Comparison of ENCODE assay signal across 8 cellular contexts in the genomic region with DNA sequence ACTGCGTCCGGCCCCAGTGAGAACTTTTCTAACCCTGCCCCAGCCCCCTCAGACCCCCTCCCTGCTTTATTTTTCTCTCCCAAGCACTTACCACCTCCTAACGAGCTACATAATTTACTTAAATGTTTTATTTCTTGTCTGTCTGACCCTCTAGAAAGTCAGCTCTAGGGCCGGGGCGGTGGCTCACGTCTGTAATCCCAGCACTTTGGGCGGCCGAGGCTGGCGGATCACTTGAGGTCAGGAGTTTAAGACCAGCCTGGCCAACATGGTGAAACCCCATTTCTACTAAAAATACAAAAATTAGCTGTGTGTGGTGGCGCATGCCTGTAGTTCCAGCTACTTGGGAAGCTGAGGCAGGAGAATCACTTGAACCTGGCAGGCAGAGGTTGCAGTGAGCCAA.
A peak's percentile ranks its signal among the peaks of the same experiment; 100 is the strongest.
DNase-seq lines count a peak whose midpoint lies in the region; ATAC-seq and TF ChIP-seq lines count a peak whose summit lies in the region.
"Not testable (repeated sequence)": the region's sequence is repeated elsewhere in the genome, so short reads cannot be mapped to it uniquely, and the experiment has no call there.

No MANE protein-coding gene starts in this region.

- WGBS in esophagus muscularis mucosa: 93% methylated on average over 10 of the region's 10 CpGs
- WGBS in trophoblast cell (ENCODE audit: extremely low coverage, insufficient coverage, insufficient read length): no CpG with 5 or more reads among the region's 10 CpGs
- 78 to 95% methylated on average over 6 to 10 of the region's 10 CpGs for WGBS in transverse colon (ENCODE audit: low coverage in 1 of 2), 2 donors

- not testable (repeated sequence) for H3K79me1 ChIP-seq in trophoblast cell (ENCODE audit: low read length)

- H3F3A ChIP-seq in Loucy (ENCODE audit: low read depth): not testable (repeated sequence)

- H2BK120ac ChIP-seq in trophoblast cell (ENCODE audit: insufficient read depth, low read length, poor library complexity): not testable (repeated sequence)

- H3K4me3 ChIP-seq in BLaER1 treated with 17β-estradiol and CSF1 and Interleukin-3, amounts not matched to agents 10 nM and 100 nM; Loucy (ENCODE audit: low read length, poor library complexity, severe bottlenecking); esophagus muscularis mucosa; trophoblast cell (ENCODE audit: low read depth, low read length); transverse colon: not testable (repeated sequence)

- not testable (repeated sequence) for H3K14ac ChIP-seq in trophoblast cell (ENCODE audit: low read length)

- POLR2A ChIA-PET in MCF 10A (lab: Yijun Ruan, JAX): not testable (repeated sequence)

- not testable (repeated sequence) for H3K23ac ChIP-seq in trophoblast cell (ENCODE audit: low read length)

- H4K91ac ChIP-seq in trophoblast cell (ENCODE audit: low read depth, low read length): not testable (repeated sequence)

- intact Hi-C loops in MCF 10A (cut with micrococcal nuclease); esophagus muscularis mucosa (cut with DNase I); transverse colon (cut with DNase I; ENCODE audit: low total_unique reads): not testable (repeated sequence)

- not testable (repeated sequence) for H2BK5ac ChIP-seq in trophoblast cell (ENCODE audit: low read depth, low read length, poor library complexity)

- not testable (repeated sequence) for H2AK5ac ChIP-seq in trophoblast cell (ENCODE audit: low read length)

- not testable (repeated sequence) for H4K8ac ChIP-seq in trophoblast cell (ENCODE audit: low read depth, low read length)

- CTCF ChIA-PET in MCF 10A (lab: Yijun Ruan, JAX): interaction anchor here (0.6 to 1.5 kb wide), 2 partner anchors 9 to 57 kb away, joined by 4 read pairs; no protein-coding TSS in a partner anchor

- H3K9me3 Mint-ChIP-seq in MCF 10A (ENCODE audit: unreplicated experiment); memory B cell; stimulated activated naive B cell treated with anti-CD40 and anti-IgM and Interleukin-4, amounts not matched to agents 10 μg/mL and 1 μg/mL and 100 μg/mL, for 72 hours: not testable (repeated sequence)

- H3K4me1 Mint-ChIP-seq in MCF 10A (ENCODE audit: insufficient read depth, unreplicated experiment) (peaks cover 43% of the 10 kb centered on the region), memory B cell (peaks cover 45% of the 10 kb centered on the region)
- H3K4me1 Mint-ChIP-seq in stimulated activated naive B cell treated with anti-CD40 and anti-IgM and Interleukin-4, amounts not matched to agents 10 μg/mL and 1 μg/mL and 100 μg/mL, for 72 hours: peaks cover 54 to 91% of the 10 kb centered on the region in 2 donors

- H3K36me3 Mint-ChIP-seq in MCF 10A (ENCODE audit: insufficient read depth, unreplicated experiment): peaks cover 12% of the 10 kb centered on the region
- not testable (repeated sequence) for H3K36me3 Mint-ChIP-seq in memory B cell; stimulated activated naive B cell treated with anti-CD40 and anti-IgM and Interleukin-4, amounts not matched to agents 10 μg/mL and 1 μg/mL and 100 μg/mL, for 72 hours

- peak overlapping the region; percentile 27 for H3K4ac ChIP-seq in trophoblast cell (ENCODE audit: low read depth, low read length)

- not testable (repeated sequence) for H3K4me3 Mint-ChIP-seq in MCF 10A (ENCODE audit: unreplicated experiment); memory B cell; stimulated activated naive B cell treated with anti-CD40 and anti-IgM and Interleukin-4, amounts not matched to agents 10 μg/mL and 1 μg/mL and 100 μg/mL, for 72 hours

- BruUV-seq in MCF 10A (replicated peaks; lab: Mats Ljungman, UMichigan): not testable (repeated sequence)

- TF ChIP-seq CTCF in Loucy (conservative IDR thresholded peaks at IDR 0.05; ENCODE audit: low read length); MCF 10A (IDR thresholded peaks at IDR 0.05; ENCODE audit: unreplicated experiment); esophagus muscularis mucosa (IDR thresholded peaks at IDR 0.05); transverse colon (IDR thresholded peaks at IDR 0.05): not testable (repeated sequence)

- H3K27me3 ChIP-seq in BLaER1 treated with 17β-estradiol and CSF1 and Interleukin-3, amounts not matched to agents 10 nM and 100 nM; Loucy (ENCODE audit: insufficient read depth, low read length, poor library complexity, severe bottlenecking); esophagus muscularis mucosa; trophoblast cell (ENCODE audit: insufficient read depth, low read length); transverse colon: not testable (repeated sequence)

- peak overlapping the region in 9 of 11 experiments; percentile 14 to 73 (median 56); a peak in 13 of 22 replicates for H3K9ac ChIP-seq in BLaER1 treated with 17β-estradiol and CSF1 and Interleukin-3, amounts not matched to agents 10 nM and 100 nM
- not testable (repeated sequence) for H3K9ac ChIP-seq in Loucy (ENCODE audit: low read depth, low read length, poor library complexity, severe bottlenecking); trophoblast cell (ENCODE audit: low read length)

- H3K18ac ChIP-seq in trophoblast cell (ENCODE audit: low read length): not testable (repeated sequence)

- not testable (repeated sequence) for DNase-seq in MCF 10A (ENCODE audit: unreplicated experiment); esophagus muscularis mucosa (ENCODE audit: extremely low spot score); memory B cell (ENCODE audit: low spot score in 2 of 2); trophoblast cell; stimulated activated naive B cell treated with anti-CD40 and anti-IgM and Interleukin-4, amounts not matched to agents 10 μg/mL and 1 μg/mL and 100 μg/mL, for 72 hours; transverse colon

- H4K20me1 ChIP-seq in BLaER1 treated with 17β-estradiol and CSF1 and Interleukin-3, amounts not matched to agents 10 nM and 100 nM: peaks cover 0 to 100% (median 29%) of the 10 kb centered on the region in 11 experiments; a peak in 15 of 22 replicates
- H4K20me1 ChIP-seq in Loucy (ENCODE audit: insufficient read depth, low read length, poor library complexity, severe bottlenecking): peaks cover 16% of the 10 kb centered on the region

- H3K9me3 ChIP-seq in BLaER1 treated with 17β-estradiol and CSF1 and Interleukin-3, amounts not matched to agents 10 nM and 100 nM (replicated peaks in 1 of 11); Loucy (ENCODE audit: insufficient read depth, low read depth, low read length); esophagus muscularis mucosa; trophoblast cell (ENCODE audit: insufficient read depth, low read depth, low read length); transverse colon: not testable (repeated sequence)

- H3K27me3 Mint-ChIP-seq in MCF 10A (ENCODE audit: insufficient read depth, unreplicated experiment); memory B cell; stimulated activated naive B cell treated with anti-CD40 and anti-IgM and Interleukin-4, amounts not matched to agents 10 μg/mL and 1 μg/mL and 100 μg/mL, for 72 hours: not testable (repeated sequence)

- TF ChIP-seq POLR2A in esophagus muscularis mucosa (IDR thresholded peaks at IDR 0.05; ENCODE audit: low read depth); transverse colon (IDR thresholded peaks at IDR 0.05): not testable (repeated sequence)

- not testable (repeated sequence) for H2AFZ ChIP-seq in Loucy (ENCODE audit: low read length); trophoblast cell (ENCODE audit: insufficient read depth, low read length, poor library complexity)

- H3K27ac ChIP-seq in BLaER1 treated with 17β-estradiol and CSF1 and Interleukin-3, amounts not matched to agents 10 nM and 100 nM: peak overlapping the region in 8 of 11 experiments; percentile 24 to 100 (median 84); a peak in 16 of 22 replicates
- H3K27ac ChIP-seq in esophagus muscularis mucosa (replicated peaks in 1 of 4) (peak overlapping the region; percentile 94 to 97 (median 96)), transverse colon (peak overlapping the region in 3 of 4 donors; percentile 61 to 90 (median 67))
- not testable (repeated sequence) for H3K27ac ChIP-seq in trophoblast cell (ENCODE audit: low read depth, low read length)

- H3K4me1 ChIP-seq in BLaER1 treated with 17β-estradiol and CSF1 and Interleukin-3, amounts not matched to agents 10 nM and 100 nM: peaks cover 78 to 100% (median 99%) of the 10 kb centered on the region in 10 experiments
- peaks cover 26% of the 10 kb centered on the region for H3K4me1 ChIP-seq in Loucy (ENCODE audit: insufficient read depth, low read length, poor library complexity, severe bottlenecking)
- H3K4me1 ChIP-seq in esophagus muscularis mucosa: peaks cover 91 to 98% (median 98%) of the 10 kb centered on the region in 4 donors
- peaks cover 12 to 16% of the 10 kb centered on the region in 2 experiments for H3K4me1 ChIP-seq in trophoblast cell (ENCODE audit: control insufficient read depth in 1 of 2, insufficient read depth in 2 of 2, low read length in 2 of 2)
- peaks cover 15 to 69% (median 30%) of the 10 kb centered on the region in 4 donors for H3K4me1 ChIP-seq in transverse colon

- not testable (repeated sequence) for TF ChIP-seq EP300 in esophagus muscularis mucosa (IDR thresholded peaks at IDR 0.05); transverse colon (IDR thresholded peaks at IDR 0.05; ENCODE audit: low read depth)

- peak overlapping the region; percentile 36 to 100 (median 84); a peak in 21 of 22 replicates for H3K4me2 ChIP-seq in BLaER1 treated with 17β-estradiol and CSF1 and Interleukin-3, amounts not matched to agents 10 nM and 100 nM
- peak overlapping the region; percentile 51 for H3K4me2 ChIP-seq in Loucy (ENCODE audit: low read depth, low read length, poor library complexity, severe bottlenecking)
- H3K4me2 ChIP-seq in trophoblast cell (ENCODE audit: low read length): not testable (repeated sequence)

- not testable (repeated sequence) for ATAC-seq in memory B cell (ENCODE audit: low read depth); stimulated activated naive B cell treated with anti-CD40 and anti-IgM and Interleukin-4, amounts not matched to agents 10 μg/mL and 1 μg/mL and 100 μg/mL, for 72 hours (replicated peaks)

- peaks cover 0 to 11% (median 7%) of the 10 kb centered on the region in 11 experiments; a peak in 10 of 22 replicates for H3K36me3 ChIP-seq in BLaER1 treated with 17β-estradiol and CSF1 and Interleukin-3, amounts not matched to agents 10 nM and 100 nM
- H3K36me3 ChIP-seq in Loucy (ENCODE audit: insufficient read depth, low read length); esophagus muscularis mucosa; trophoblast cell (ENCODE audit: control insufficient read depth in 1 of 2, insufficient read depth in 2 of 2, low read length in 2 of 2); transverse colon: not testable (repeated sequence)

- not testable (repeated sequence) for H4K12ac ChIP-seq in trophoblast cell (ENCODE audit: low read depth, low read length)

- in situ Hi-C loops in transverse colon (cut with MboI; ENCODE audit: low pct_ligation_motif_present in 1 of 4, low pct_unique_long_range_greater_than_20kb in 1 of 4, low sequenced_read_pairs in 3 of 4): not testable (repeated sequence)

- H3K79me2 ChIP-seq in Loucy (ENCODE audit: insufficient read depth, low read length): peaks cover 91% of the 10 kb centered on the region
- not testable (repeated sequence) for H3K79me2 ChIP-seq in trophoblast cell (ENCODE audit: control insufficient read depth, insufficient read depth, low read length, poor library complexity)

- H3K27ac Mint-ChIP-seq in MCF 10A (ENCODE audit: low read depth, unreplicated experiment): peak overlapping the region; percentile 19
- H3K27ac Mint-ChIP-seq in memory B cell: peak overlapping the region; percentile 78
- peak overlapping the region; percentile 42 for H3K27ac Mint-ChIP-seq in stimulated activated naive B cell treated with anti-CD40 and anti-IgM and Interleukin-4, amounts not matched to agents 10 μg/mL and 1 μg/mL and 100 μg/mL, for 72 hours

- H3K9me2 ChIP-seq in Loucy (replicated peaks; ENCODE audit: low read depth, low read length): not testable (repeated sequence)

- not testable (repeated sequence) for H2BK12ac ChIP-seq in trophoblast cell (ENCODE audit: low read length)

Comparison
In these comparisons a context has a peak if more than half of its experiments do, and no peak if none do; other contexts are left out.
1. H3K27ac Mint-ChIP-seq: peak in every context shown above with its lines; median percentile 78 in memory B cell; 42 in stimulated activated naive B cell treated with anti-CD40 and anti-IgM and Interleukin-4, amounts not matched to agents 10 μg/mL and 1 μg/mL and 100 μg/mL, for 72 hours; 19 in MCF 10A.